ENCODE assay signal across 8 cellular contexts in the genomic region with DNA sequence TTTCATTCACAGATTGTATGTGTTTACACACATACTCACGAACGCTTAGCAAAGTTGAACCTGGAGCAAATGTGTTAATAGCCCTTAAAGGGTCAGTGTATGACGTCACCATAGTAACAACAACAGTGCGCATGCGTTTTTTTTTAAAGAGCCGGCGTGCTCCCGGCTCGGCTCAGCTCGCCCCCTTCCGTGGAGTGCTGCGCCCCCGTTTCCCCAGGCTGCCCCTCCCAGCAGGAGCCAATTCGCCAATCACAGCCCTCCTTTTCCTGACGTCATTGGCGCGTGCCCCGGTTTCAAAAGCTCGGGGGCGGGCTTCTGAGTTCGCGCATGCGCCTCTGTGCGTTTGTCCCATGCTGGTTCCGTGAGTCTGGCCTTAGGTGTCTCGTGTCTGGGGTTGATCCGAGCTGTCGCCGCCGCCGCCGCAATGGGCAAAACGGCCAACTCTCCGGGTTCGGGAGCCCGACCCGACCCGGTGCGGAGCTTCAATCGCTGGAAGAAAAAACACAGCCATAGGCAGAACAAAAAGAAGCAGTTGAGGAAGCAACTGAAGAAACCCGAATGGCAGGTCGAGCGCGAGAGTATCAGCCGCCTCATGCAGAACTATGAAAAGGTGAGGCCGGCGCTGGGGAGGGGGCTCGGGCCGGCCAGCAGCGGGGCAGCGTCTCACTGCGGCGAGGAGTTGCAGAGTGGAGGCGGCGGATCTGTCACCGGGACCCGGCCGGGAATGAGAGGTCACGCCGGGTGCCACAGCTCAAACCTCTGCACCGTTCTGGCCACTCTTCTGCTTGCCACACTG. TPM values are rescaled to one million over a fixed set of nuclear protein-coding genes. Genes with fewer than 3 reads are reported as not detected.
DNase-seq lines count a peak whose midpoint lies in the region; ATAC-seq, FAIRE-seq and TF ChIP-seq lines count a peak whose summit lies in the region.

A gene (plus strand): TSS at position 340 of the 796 bp plus-strand sequence. CDS start 85 bp downstream, at position 425.

- no peak for TF ChIP-seq CTCF in GM12865 (IDR thresholded peaks at IDR 0.05; ENCODE audit: insufficient read depth, low read depth, low read length, missing control alignments)
- no peak for TF ChIP-seq CTCF in pancreas (IDR thresholded peaks at IDR 0.05)
- no peak for TF ChIP-seq CTCF in tibial artery (IDR thresholded peaks at IDR 0.05)

- FAIRE-seq in pancreas (lab: Jason Lieb, UNC), result peak; percentile 95

- no peaks in the 10 kb centered on the region for H3K27me3 ChIP-seq in pancreas
- no peaks in the 10 kb centered on the region for H3K27me3 ChIP-seq in tibial artery

- DNase-seq in GM12865 (ENCODE audit: low read depth) (peak; percentile 99), NCI-H1417 (lab: John Stamatoyannopoulos, UW) (peak; percentile 98 to 100 (median 99)), SW 1271 (lab: John Stamatoyannopoulos, UW) (peak; percentile 99 to 100), Right ventricle myocardium superior (peak; percentile 98), pancreas (peak; percentile 98 to 99 (median 98)), tibial artery (peak; percentile 97 to 99)
- DNase-seq in activated naive CD8-positive, alpha-beta T cell treated with anti-CD3 and anti-CD28 coated beads, Interleukin-2, amount 50 U/mL, for 16 hours (ENCODE audit: low read depth, low spot score), result peak; percentile 95

- H3K27ac ChIP-seq in pancreas, result peak within 1 kb of the TSS; percentile 1 to 34 (median 21)
- H3K27ac ChIP-seq in tibial artery, result peak within 1 kb of the TSS; percentile 55 to 71

- H3K9me3 ChIP-seq in pancreas (no peaks in the 10 kb centered on the region), tibial artery (no peaks in the 10 kb centered on the region)

- 0 to 1% methylated on average over 61 of the region's 61 CpGs for WGBS in pancreas, 2 donors

- H3K36me3 ChIP-seq in pancreas (no peaks in the 10 kb centered on the region), tibial artery (no peaks in the 10 kb centered on the region)

- H3K4me1 ChIP-seq in pancreas (peaks cover 0 to 17% (median 5%) of the 10 kb centered on the region in 3 donors), tibial artery (peaks cover 0 to 36% (median 22%) of the 10 kb centered on the region in 4 donors)

- intact Hi-C loops in Right ventricle myocardium superior (cut with DNase I) (no loop called here), pancreas (cut with DNase I) (no loop called here), tibial artery (cut with DNase I; ENCODE audit: low total_unique reads) (loop anchor here (10.0 kb wide), 4 partner anchors 170 to 1430 kb away; a partner anchor contains a TSS)

- ATAC-seq in HG02759 (IDR thresholded peaks at IDR 0.05; ENCODE audit: unreplicated experiment) (peak; percentile 88), Right ventricle myocardium superior (ENCODE audit: poor library complexity) (peak; percentile 99), pancreas (peak; percentile 98 to 100 (median 98))

- H3K4me3 ChIP-seq in GM12865 (ENCODE audit: low read depth, low read length) (peak within 1 kb of the TSS; percentile 96), pancreas (peak within 1 kb of the TSS; percentile 64 to 92 (median 84)), tibial artery (peak within 1 kb of the TSS; percentile 72 to 84)

RNA-seq across cellular contexts. Expression of the gene that starts here (rescaled TPM):
- total RNA-seq in Right ventricle myocardium superior (10.2 TPM), pancreas (10 to 100 TPM; 14.5 to 18.4 (median 17.5) TPM)
- 10 to 100 TPM; 10.9 to 12.1 TPM for polyA plus RNA-seq in pancreas

Comparison
In these comparisons a context has a peak if more than half of its experiments do, and no peak if none do; other contexts are left out.
1. Peak in every context shown above with its lines: DNase-seq, ATAC-seq, H3K4me3 ChIP-seq and H3K27ac ChIP-seq.